21 cellular contexts compared by ENCODE assay signal in genomic region chr3:13463618-13464400, GRCh38.
"Had no signal": no experiment of that assay in that cellular context is flagged by ENCODE, and none has a peak within 500 bp of the region (broad histone marks: within the 10 kb centered on the region; RNA-seq: fewer than 3 reads in every experiment).

No MANE protein-coding gene starts in this region.

- H3K36me3 ChIP-seq: cardiac muscle cell, heart right ventricle, left ventricle myocardium inferior, pancreas, suprapubic skin had no signal

- ATAC-seq: activated T-cell treated with anti-CD3 and anti-CD28 coated beads, Interleukin-2, amount 50 U/mL, for 72 hours; mucosa of descending colon; naive thymus-derived CD4-positive, alpha-beta T cell; pancreas; stimulated activated naive CD8-positive, alpha-beta T cell treated with anti-CD3 and anti-CD28 coated beads, Interleukin-15, Interleukin-2, amounts not matched to agents 100 U/mL and 50 U/mL, for 24 hours had no signal

- H3K27me3 ChIP-seq: cardiac muscle cell, pancreas, suprapubic skin had no signal

- DNase-seq: activated CD4-positive, alpha-beta T cell treated with anti-CD3 and anti-CD28 coated beads, Interleukin-2, amount 50 U/mL, for 1 hour; activated CD4-positive, CD25-positive, alpha-beta regulatory T cell treated with anti-CD3 and anti-CD28 coated beads, Interleukin-2, amount 50 U/mL, for 72 hours; activated CD8-positive, alpha-beta memory T cell treated with anti-CD3 and anti-CD28 coated beads, Interleukin-2, amount 50 U/mL, for 4 hours; activated T-cell treated with anti-CD3 and anti-CD28 coated beads, Interleukin-2, amount 50 U/mL, for 72 hours; foreskin melanocyte; heart right ventricle; left ventricle myocardium inferior; mammary epithelial cell; mucosa of descending colon; naive thymus-derived CD4-positive, alpha-beta T cell; pancreas; stimulated activated CD4-positive, alpha-beta T cell treated with anti-CD3 and anti-CD28 coated beads, Interleukin-12 subunit alpha, Interleukin-12 subunit beta, amount 100 ng/mL, for 4 hours; stimulated activated CD4-positive, alpha-beta T cell treated with anti-CD3 and anti-CD28 coated beads, Interleukin-1b, Interleukin-23, amount 100 ng/mL, for 48 hours; stimulated activated CD8-positive, alpha-beta memory T cell treated with anti-CD3 and anti-CD28 coated beads, Interleukin-4, amount 100 ng/mL, for 48 hours; stimulated activated naive CD8-positive, alpha-beta T cell treated with anti-CD3 and anti-CD28 coated beads, Interleukin-15, Interleukin-2, amounts not matched to agents 100 U/mL and 50 U/mL, for 24 hours; SW 1271; T-helper 2 cell had no signal

- H3K9me3 ChIP-seq: heart right ventricle, left ventricle myocardium inferior, mucosa of descending colon, pancreas, suprapubic skin had no signal

- H3K27ac ChIP-seq: epithelial cell of prostate, pancreas, suprapubic skin, VCaP had no signal

- H3K4me1 ChIP-seq: suprapubic skin had no signal

- H3K4me3 ChIP-seq: cardiac muscle cell, heart right ventricle, left ventricle myocardium inferior, mucosa of descending colon, pancreas, suprapubic skin had no signal
